Comparison of ENCODE assay signal across 16 cellular contexts in genomic region chr1:204321665-204322064, GRCh38. TPM values are rescaled to one million over a fixed set of nuclear protein-coding genes. Genes with fewer than 3 reads are reported as not detected.
DNase-seq lines count a peak whose midpoint lies in the region; ATAC-seq and TF ChIP-seq lines count a peak whose summit lies in the region.
"Had no signal": no experiment of that assay in that cellular context is flagged by ENCODE, and none has a peak within 500 bp of the region (broad histone marks: within the 10 kb centered on the region; RNA-seq: fewer than 3 reads in every experiment).

No MANE protein-coding gene starts in this region.

- no peaks in the 10 kb centered on the region for H3K36me3 ChIP-seq in right atrium auricular region
- H3K36me3 ChIP-seq in vagina: no peaks in the 10 kb centered on the region
- H3K36me3 ChIP-seq in naive thymus-derived CD4-positive, alpha-beta T cell (ENCODE audit: control insufficient read depth in 2 of 3, insufficient read depth in 3 of 3, low read length in 3 of 3): no peaks in the 10 kb centered on the region
- H3K36me3 ChIP-seq: right lobe of liver had no signal

- H3K27me3 ChIP-seq in right atrium auricular region (no peaks in the 10 kb centered on the region), vagina (no peaks in the 10 kb centered on the region)
- H3K27me3 ChIP-seq in naive thymus-derived CD4-positive, alpha-beta T cell (ENCODE audit: control insufficient read depth in 2 of 2, insufficient read depth in 2 of 2, low read length in 2 of 2): no peaks in the 10 kb centered on the region
- H3K27me3 ChIP-seq: right lobe of liver, testis had no signal

- no peak for TF ChIP-seq CTCF in right atrium auricular region (IDR thresholded peaks at IDR 0.05)
- TF ChIP-seq CTCF in chondrocyte (IDR thresholded peaks at IDR 0.05): no peak
- TF ChIP-seq CTCF in vagina (IDR thresholded peaks at IDR 0.05): no peak
- no peak for TF ChIP-seq CTCF in activated CD8-positive, alpha-beta T cell treated with anti-CD3 and anti-CD28 coated beads for 36 hours (IDR thresholded peaks at IDR 0.05)

- no peaks in the 10 kb centered on the region for H3K9me3 Mint-ChIP-seq in chondrocyte (ENCODE audit: low read depth)
- no peaks in the 10 kb centered on the region for H3K9me3 Mint-ChIP-seq in activated CD8-positive, alpha-beta T cell treated with anti-CD3 and anti-CD28 coated beads for 36 hours
- no peaks in the 10 kb centered on the region for H3K9me3 Mint-ChIP-seq in naive thymus-derived CD4-positive, alpha-beta T cell
- H3K9me3 Mint-ChIP-seq: activated naive CD8-positive, alpha-beta T cell treated with anti-CD3 and anti-CD28 coated beads, Interleukin-2, amount 10 ng/mL, durations not matched to agents 7 days and 5 days had no signal

- H3K9me3 ChIP-seq in right atrium auricular region: no peaks in the 10 kb centered on the region
- H3K9me3 ChIP-seq in vagina: no peaks in the 10 kb centered on the region
- H3K9me3 ChIP-seq in naive thymus-derived CD4-positive, alpha-beta T cell (ENCODE audit: control insufficient read depth in 2 of 3, low read length in 3 of 3): no peaks in the 10 kb centered on the region
- H3K9me3 ChIP-seq: right lobe of liver, testis had no signal

- no peak for DNase-seq in Right ventricle myocardium inferior (ENCODE audit: missing footprints)
- DNase-seq in right atrium auricular region (ENCODE audit: low spot score): no peak
- DNase-seq in chondrocyte (ENCODE audit: low spot score): no peak
- peak; percentile 75 for DNase-seq in islet precursor cell
- DNase-seq in vagina (ENCODE audit: extremely low spot score in 2 of 2): no peak
- DNase-seq in activated CD8-positive, alpha-beta T cell treated with anti-CD3 and anti-CD28 coated beads for 36 hours: no peak
- DNase-seq in NCI-H1105 treated with DMSO at 0.1 percent for 48 hours (lab: John Stamatoyannopoulos, UW): no peak
- no peak for DNase-seq in naive thymus-derived CD4-positive, alpha-beta T cell
- DNase-seq: activated naive CD8-positive, alpha-beta T cell treated with anti-CD3 and anti-CD28 coated beads, Interleukin-2, amount 10 ng/mL, durations not matched to agents 7 days and 5 days; Calu3; head of caudate nucleus; NCI-H146; NCI-H82; right lobe of liver; testis had no signal

- POLR2A ChIA-PET in activated CD8-positive, alpha-beta T cell treated with anti-CD3 and anti-CD28 coated beads for 36 hours (lab: Charles Lee): interaction anchor here (1.0 kb wide), 1 partner anchor 8 kb away, joined by 3 read pairs; no protein-coding TSS in a partner anchor
- POLR2A ChIA-PET in naive thymus-derived CD4-positive, alpha-beta T cell (lab: Charles Lee): no interaction called here

- TF ChIP-seq POLR2A in vagina (IDR thresholded peaks at IDR 0.05): no peak

- no peak overlapping the region for H3K4me3 Mint-ChIP-seq in chondrocyte (ENCODE audit: unreplicated experiment)
- no peak overlapping the region for H3K4me3 Mint-ChIP-seq in activated CD8-positive, alpha-beta T cell treated with anti-CD3 and anti-CD28 coated beads for 36 hours
- H3K4me3 Mint-ChIP-seq in naive thymus-derived CD4-positive, alpha-beta T cell: no peak overlapping the region
- H3K4me3 Mint-ChIP-seq: activated naive CD8-positive, alpha-beta T cell treated with anti-CD3 and anti-CD28 coated beads, Interleukin-2, amount 10 ng/mL, durations not matched to agents 7 days and 5 days had no signal

- H3K27me3 Mint-ChIP-seq in chondrocyte (ENCODE audit: low read depth): peaks cover 10% of the 10 kb centered on the region
- H3K27me3 Mint-ChIP-seq in activated CD8-positive, alpha-beta T cell treated with anti-CD3 and anti-CD28 coated beads for 36 hours: peaks cover 2% of the 10 kb centered on the region
- H3K27me3 Mint-ChIP-seq in naive thymus-derived CD4-positive, alpha-beta T cell: peaks cover 0 to 5% (median 0%) of the 10 kb centered on the region in 5 donors

- no peaks in the 10 kb centered on the region for H3K36me3 Mint-ChIP-seq in chondrocyte (ENCODE audit: low read depth)
- no peaks in the 10 kb centered on the region for H3K36me3 Mint-ChIP-seq in activated CD8-positive, alpha-beta T cell treated with anti-CD3 and anti-CD28 coated beads for 36 hours (ENCODE audit: low read depth)
- no peaks in the 10 kb centered on the region for H3K36me3 Mint-ChIP-seq in naive thymus-derived CD4-positive, alpha-beta T cell
- H3K36me3 Mint-ChIP-seq: activated naive CD8-positive, alpha-beta T cell treated with anti-CD3 and anti-CD28 coated beads, Interleukin-2, amount 10 ng/mL, durations not matched to agents 7 days and 5 days had no signal

- CTCF ChIA-PET in activated CD8-positive, alpha-beta T cell treated with anti-CD3 and anti-CD28 coated beads for 36 hours (lab: Charles Lee): interaction anchor here (5.6 to 7.9 kb wide), 2 partner anchors 40 to 115 kb away, joined by 24 to 57 read pairs; partner anchors contain the start of gene PLEKHA6
- CTCF ChIA-PET in naive thymus-derived CD4-positive, alpha-beta T cell (lab: Charles Lee): no interaction called here

- intact Hi-C loops in Right ventricle myocardium inferior (cut with DNase I): no loop called here
- intact Hi-C loops in vagina (cut with DNase I): no loop called here
- intact Hi-C loops in activated CD8-positive, alpha-beta T cell treated with anti-CD3 and anti-CD28 coated beads for 36 hours (cut with micrococcal nuclease): no loop called here
- intact Hi-C loops in naive thymus-derived CD4-positive, alpha-beta T cell (cut with micrococcal nuclease): no loop called here

- H3K27ac Mint-ChIP-seq in chondrocyte (ENCODE audit: unreplicated experiment): peak overlapping the region; percentile 46
- no peak overlapping the region for H3K27ac Mint-ChIP-seq in activated CD8-positive, alpha-beta T cell treated with anti-CD3 and anti-CD28 coated beads for 36 hours
- H3K27ac Mint-ChIP-seq in naive thymus-derived CD4-positive, alpha-beta T cell: no peak overlapping the region
- H3K27ac Mint-ChIP-seq: activated naive CD8-positive, alpha-beta T cell treated with anti-CD3 and anti-CD28 coated beads, Interleukin-2, amount 10 ng/mL, durations not matched to agents 7 days and 5 days had no signal

- peaks cover 40% of the 10 kb centered on the region for H3K4me1 Mint-ChIP-seq in chondrocyte (ENCODE audit: low read depth)
- H3K4me1 Mint-ChIP-seq in activated CD8-positive, alpha-beta T cell treated with anti-CD3 and anti-CD28 coated beads for 36 hours (ENCODE audit: low read depth): peaks cover 24% of the 10 kb centered on the region
- no peaks in the 10 kb centered on the region for H3K4me1 Mint-ChIP-seq in naive thymus-derived CD4-positive, alpha-beta T cell

- H3K4me1 ChIP-seq in right atrium auricular region: peaks cover 0 to 12% of the 10 kb centered on the region in 2 donors
- H3K4me1 ChIP-seq in vagina: peaks cover 21% of the 10 kb centered on the region
- H3K4me1 ChIP-seq in naive thymus-derived CD4-positive, alpha-beta T cell (ENCODE audit: control insufficient read depth in 2 of 2, insufficient read depth in 2 of 2, low read length in 2 of 2): no peaks in the 10 kb centered on the region
- H3K4me1 ChIP-seq: right lobe of liver, testis had no signal

- peak; percentile 49 for ATAC-seq in Right ventricle myocardium inferior
- ATAC-seq in activated CD8-positive, alpha-beta T cell treated with anti-CD3 and anti-CD28 coated beads for 36 hours: no peak
- ATAC-seq in naive thymus-derived CD4-positive, alpha-beta T cell: no peak
- ATAC-seq: right lobe of liver had no signal

- peak overlapping the region in 1 of 2 donors; percentile 22 for H3K27ac ChIP-seq in right atrium auricular region
- peak overlapping the region; percentile 45 for H3K27ac ChIP-seq in vagina
- no peak overlapping the region for H3K27ac ChIP-seq in naive thymus-derived CD4-positive, alpha-beta T cell (ENCODE audit: low read depth, low read length)
- H3K27ac ChIP-seq: right lobe of liver, testis had no signal

- no peak overlapping the region for H3K4me3 ChIP-seq in right atrium auricular region
- no peak overlapping the region for H3K4me3 ChIP-seq in vagina
- no peak overlapping the region for H3K4me3 ChIP-seq in naive thymus-derived CD4-positive, alpha-beta T cell (ENCODE audit: low read length)
- H3K4me3 ChIP-seq: right lobe of liver, testis had no signal

RNA-seq across cellular contexts. Expression of gene PLEKHA6, which starts 38.1 kb away (rescaled TPM):
- total RNA-seq in Right ventricle myocardium inferior: 18.7 TPM
- total RNA-seq in right atrium auricular region: 10 to 100 TPM; 18.1 to 25.7 TPM
- 0.15 to 1.4 TPM (median 0.51 TPM) in 3 replicates for total RNA-seq in chondrocyte
- 15.0 TPM for total RNA-seq in vagina
- 1 to 10 TPM; 3.0 to 3.7 TPM for total RNA-seq in activated CD8-positive, alpha-beta T cell treated with anti-CD3 and anti-CD28 coated beads for 36 hours
- total RNA-seq in naive thymus-derived CD4-positive, alpha-beta T cell: 1 to 10 TPM in 1 of 5 experiments, under 1 TPM in 4; 0.05 to 1.9 (median 0.57) TPM
- polyA plus RNA-seq in naive thymus-derived CD4-positive, alpha-beta T cell: under 1 TPM in 1 of 2 donors, not detected in 1; 0.24 TPM
- total RNA-seq: SK-MEL-5 had no signal
